12 cellular contexts compared by ENCODE assay signal in the genomic region with DNA sequence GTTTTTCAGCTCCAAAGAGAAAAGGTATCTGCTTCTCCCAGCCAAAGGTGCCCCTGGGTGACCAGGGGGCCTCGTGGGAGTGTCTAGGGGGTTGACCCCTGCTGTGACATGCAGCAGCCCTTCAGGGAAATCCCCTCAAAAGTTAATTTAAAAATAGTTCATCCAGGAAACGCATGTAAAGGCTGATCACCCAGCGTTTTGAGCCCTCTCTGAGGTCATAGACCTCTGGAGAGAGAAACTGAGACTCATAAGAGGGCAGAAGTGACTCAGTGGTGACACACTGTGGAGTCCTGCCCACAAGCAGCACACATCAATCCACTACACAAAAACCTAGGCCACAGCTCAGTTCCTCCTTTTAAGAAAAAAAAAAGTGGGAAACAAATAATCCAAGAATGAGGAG. TPM values are rescaled to one million over a fixed set of nuclear protein-coding genes. Genes with fewer than 3 reads are reported as not detected.
DNase-seq lines count a peak whose midpoint lies in the region; ATAC-seq and TF ChIP-seq lines count a peak whose summit lies in the region.
"Had no signal": no experiment of that assay in that cellular context is flagged by ENCODE, and none has a peak within 500 bp of the region (broad histone marks: within the 10 kb centered on the region; RNA-seq: fewer than 3 reads in every experiment).

No MANE protein-coding gene starts in this region.

- ATAC-seq in HG03439 (IDR thresholded peaks at IDR 0.05; ENCODE audit: unreplicated experiment) (peak; percentile 77), GM18498 (IDR thresholded peaks at IDR 0.05; ENCODE audit: unreplicated experiment) (no peak)
- ATAC-seq: Right ventricle myocardium inferior had no signal

- TF ChIP-seq CTCF in GM10266 (IDR thresholded peaks at IDR 0.05; ENCODE audit: control insufficient read depth, insufficient read depth, low read depth, missing control alignments) (peak; percentile 29), esophagus muscularis mucosa (IDR thresholded peaks at IDR 0.05) (no peak)

- H3K4me3 ChIP-seq in esophagus muscularis mucosa: no peak overlapping the region
- H3K4me3 ChIP-seq: thoracic aorta had no signal

- no peak overlapping the region for H3K27ac ChIP-seq in esophagus muscularis mucosa (replicated peaks in 1 of 4)
- H3K27ac ChIP-seq: parathyroid adenoma, thoracic aorta had no signal

- no peak for TF ChIP-seq EP300 in esophagus muscularis mucosa (IDR thresholded peaks at IDR 0.05)

- 40% methylated on average over 3 of the region's 3 CpGs for WGBS in esophagus muscularis mucosa

- peak; percentile 59 for DNase-seq in GM10266 (ENCODE audit: extremely low spot score)
- DNase-seq in activated CD8-positive, alpha-beta memory T cell treated with anti-CD3 and anti-CD28 coated beads, Interleukin-2, amount 50 U/mL, for 24 hours (ENCODE audit: extremely low read depth): peak; percentile 31
- peak in 2 of 3 donors; percentile 26 to 57 for DNase-seq in stimulated activated CD4-positive, alpha-beta T cell treated with anti-CD3 and anti-CD28 coated beads, Interleukin-12 subunit alpha, Interleukin-12 subunit beta, amount 100 ng/mL, for 48 hours (ENCODE audit: low read depth in 2 of 3, low spot score in 1 of 3)
- DNase-seq in esophagus muscularis mucosa (ENCODE audit: extremely low spot score): no peak
- DNase-seq in nucleus accumbens (lab: John Stamatoyannopoulos, UW): no peak
- DNase-seq in NCI-H82 treated with DMSO at 0.1 percent for 48 hours (lab: John Stamatoyannopoulos, UW; ENCODE audit: unreplicated experiment): no peak
- DNase-seq: NCI-H1092 had no signal

- no peaks in the 10 kb centered on the region for H3K27me3 ChIP-seq in esophagus muscularis mucosa

- intact Hi-C loops in esophagus muscularis mucosa (cut with DNase I): no loop called here

- no peaks in the 10 kb centered on the region for H3K9me3 ChIP-seq in esophagus muscularis mucosa
- H3K9me3 ChIP-seq: thoracic aorta had no signal

- H3K36me3 ChIP-seq in esophagus muscularis mucosa: no peaks in the 10 kb centered on the region
- H3K36me3 ChIP-seq: thoracic aorta had no signal

- H3K4me1 ChIP-seq in esophagus muscularis mucosa: no peaks in the 10 kb centered on the region
- H3K4me1 ChIP-seq: parathyroid adenoma had no signal

- no peak for TF ChIP-seq POLR2A in esophagus muscularis mucosa (IDR thresholded peaks at IDR 0.05; ENCODE audit: low read depth)

RNA-seq across cellular contexts. Expression of a gene that starts 11.9 kb away (rescaled TPM):
- total RNA-seq in esophagus muscularis mucosa: 1 to 10 TPM in 1 of 4 donors, not detected in 3; 2.7 TPM
- total RNA-seq: Right ventricle myocardium inferior had no signal

RNA-seq across cellular contexts. Expression of a gene that starts 20.4 kb away (rescaled TPM):
- 1 to 10 TPM in 2 of 4 donors, not detected in 2; 1.5 to 5.4 TPM for total RNA-seq in esophagus muscularis mucosa

RNA-seq across cellular contexts. Expression of a gene that starts 54.1 kb away (rescaled TPM):
- 10 to 100 TPM; 10.9 to 16.3 (median 11.9) TPM for total RNA-seq in esophagus muscularis mucosa

Comparison
In these comparisons a context has a peak if more than half of its experiments do, and no peak if none do; other contexts are left out.
1. DNase-seq: peak in GM10266 (single experiment), activated CD8-positive, alpha-beta memory T cell treated with anti-CD3 and anti-CD28 coated beads, Interleukin-2, amount 50 U/mL, for 24 hours (single experiment) and stimulated activated CD4-positive, alpha-beta T cell treated with anti-CD3 and anti-CD28 coated beads, Interleukin-12 subunit alpha, Interleukin-12 subunit beta, amount 100 ng/mL, for 48 hours (2 of 3); none in esophagus muscularis mucosa (single experiment), nucleus accumbens (0 of 56) and NCI-H82 treated with DMSO at 0.1 percent for 48 hours (single experiment).